Comparison of ENCODE assay signal across 1 cellular context in genomic region chr3:45055411-45056143, GRCh38.
TF ChIP-seq lines count a peak whose summit lies in the region.

No MANE protein-coding gene starts in this region.

TF ChIP-seq in K562, 482 proteins besides CTCF, POLR2A, EP300 and RAD21 (continued from another document and continues in another):
- TF ChIP-seq ZBTB5 (IDR thresholded peaks at IDR 0.05) (no peak), TCF3 (CRISPR knock-in tag; IDR thresholded peaks at IDR 0.05) (no peak), CREM (IDR thresholded peaks at IDR 0.05; ENCODE audit: low read depth) (peak; percentile 88), MXI1 (IDR thresholded peaks at IDR 0.05; ENCODE audit: low read depth, low read length) (no peak), DPF2 (IDR thresholded peaks at IDR 0.05) (peak; percentile 22; the same call in 1 of the 2 replicates), OTX1 (CRISPR knock-in tag; IDR thresholded peaks at IDR 0.05) (no peak), ARID1B (IDR thresholded peaks at IDR 0.05) (0 out of 2 replicates have a peak, but pooled peaks have one; percentile 3), ILF3 (IDR thresholded peaks at IDR 0.05; ENCODE audit: borderline replicate concordance) (no peak), ELF1 (tag; IDR thresholded peaks at IDR 0.05) (no peak), RBBP5 (IDR thresholded peaks at IDR 0.05; ENCODE audit: borderline replicate concordance, insufficient read depth, low read length, poor library complexity, severe bottlenecking) (no peak), GTF2E2 (tag; IDR thresholded peaks at IDR 0.05) (no peak), JUNB (CRISPR knock-in tag; conservative IDR thresholded peaks at IDR 0.05) (no peak), SMARCC2 (IDR thresholded peaks at IDR 0.05; ENCODE audit: low read depth) (no peak; the same call in 1 of the 2 replicates), XRCC4 (IDR thresholded peaks at IDR 0.05; ENCODE audit: extremely low read depth, insufficient read depth, insufficient read length) (no peak), NR2C2 (CRISPR knock-in tag; IDR thresholded peaks at IDR 0.05) (no peak), NR2C2 (tag; IDR thresholded peaks at IDR 0.05) (peak; percentile 42; the same call in 1 of the 2 replicates), FOXK1 (CRISPR knock-in tag; IDR thresholded peaks at IDR 0.05; ENCODE audit: borderline replicate concordance) (no peak), NFXL1 (CRISPR knock-in tag; IDR thresholded peaks at IDR 0.05) (no peak), KAT2B (IDR thresholded peaks at IDR 0.05; ENCODE audit: low read depth, low read length) (no peak), ZNF121 (CRISPR knock-in tag; conservative IDR thresholded peaks at IDR 0.05) (no peak), ZNF609 (CRISPR knock-in tag; IDR thresholded peaks at IDR 0.05; ENCODE audit: borderline replicate concordance) (no peak), MCM5 (IDR thresholded peaks at IDR 0.05; ENCODE audit: low read depth) (no peak), CSDE1 (IDR thresholded peaks at IDR 0.05) (no peak), ZEB2 (IDR thresholded peaks at IDR 0.05) (no peak), POLR2AphosphoS5 (IDR thresholded peaks at IDR 0.05; ENCODE audit: control insufficient read depth, insufficient read depth, low read depth, low read length) (no peak), ZNF76 (CRISPR knock-in tag; IDR thresholded peaks at IDR 0.05; ENCODE audit: borderline replicate concordance) (no peak), RFX5 (IDR thresholded peaks at IDR 0.05; ENCODE audit: low read depth, low read length) (no peak), ZNF239 (CRISPR knock-in tag; IDR thresholded peaks at IDR 0.05) (0 out of 2 replicates have a peak, but pooled peaks have one; percentile 8), ZNF551 (CRISPR knock-in tag; IDR thresholded peaks at IDR 0.05) (no peak), ZNF780A (CRISPR knock-in tag; IDR thresholded peaks at IDR 0.05) (no peak), RAD51 (IDR thresholded peaks at IDR 0.05; ENCODE audit: borderline replicate concordance, low read depth) (no peak), DACH1 (IDR thresholded peaks at IDR 0.05; ENCODE audit: partially characterized antibody) (no peak), NFATC3 (IDR thresholded peaks at IDR 0.05) (0 out of 2 replicates have a peak, but pooled peaks have one; percentile 12), ZNF23 (CRISPR knock-in tag; IDR thresholded peaks at IDR 0.05) (no peak), MAZ (CRISPR knock-in tag; conservative IDR thresholded peaks at IDR 0.05 in 1 of 2, IDR thresholded peaks at IDR 0.05 in 1 of 2) (peak in 1 of 2 experiments; percentile 28; a peak in 1 of 4 replicates), ZNF766 (CRISPR knock-in tag; conservative IDR thresholded peaks at IDR 0.05) (peak; percentile 20; the same call in 1 of the 2 replicates), SAFB (IDR thresholded peaks at IDR 0.05; ENCODE audit: borderline replicate concordance, low read depth, low read length) (no peak)
- TF ChIP-seq, protein P1, sequence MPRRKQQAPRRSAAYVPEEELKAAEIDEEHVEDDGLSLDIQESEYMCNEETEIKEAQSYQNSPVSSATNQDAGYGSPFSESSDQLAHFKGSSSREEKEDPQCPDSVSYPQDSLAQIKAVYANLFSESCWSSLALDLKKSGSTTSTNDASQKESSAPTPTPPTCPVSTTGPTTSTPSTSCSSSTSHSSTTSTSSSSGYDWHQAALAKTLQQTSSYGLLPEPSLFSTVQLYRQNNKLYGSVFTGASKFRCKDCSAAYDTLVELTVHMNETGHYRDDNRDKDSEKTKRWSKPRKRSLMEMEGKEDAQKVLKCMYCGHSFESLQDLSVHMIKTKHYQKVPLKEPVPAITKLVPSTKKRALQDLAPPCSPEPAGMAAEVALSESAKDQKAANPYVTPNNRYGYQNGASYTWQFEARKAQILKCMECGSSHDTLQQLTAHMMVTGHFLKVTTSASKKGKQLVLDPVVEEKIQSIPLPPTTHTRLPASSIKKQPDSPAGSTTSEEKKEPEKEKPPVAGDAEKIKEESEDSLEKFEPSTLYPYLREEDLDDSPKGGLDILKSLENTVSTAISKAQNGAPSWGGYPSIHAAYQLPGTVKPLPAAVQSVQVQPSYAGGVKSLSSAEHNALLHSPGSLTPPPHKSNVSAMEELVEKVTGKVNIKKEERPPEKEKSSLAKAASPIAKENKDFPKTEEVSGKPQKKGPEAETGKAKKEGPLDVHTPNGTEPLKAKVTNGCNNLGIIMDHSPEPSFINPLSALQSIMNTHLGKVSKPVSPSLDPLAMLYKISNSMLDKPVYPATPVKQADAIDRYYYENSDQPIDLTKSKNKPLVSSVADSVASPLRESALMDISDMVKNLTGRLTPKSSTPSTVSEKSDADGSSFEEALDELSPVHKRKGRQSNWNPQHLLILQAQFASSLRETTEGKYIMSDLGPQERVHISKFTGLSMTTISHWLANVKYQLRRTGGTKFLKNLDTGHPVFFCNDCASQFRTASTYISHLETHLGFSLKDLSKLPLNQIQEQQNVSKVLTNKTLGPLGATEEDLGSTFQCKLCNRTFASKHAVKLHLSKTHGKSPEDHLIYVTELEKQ (CRISPR knock-in tag; IDR thresholded peaks at IDR 0.05) = no peak
- TF ChIP-seq, protein P2, sequence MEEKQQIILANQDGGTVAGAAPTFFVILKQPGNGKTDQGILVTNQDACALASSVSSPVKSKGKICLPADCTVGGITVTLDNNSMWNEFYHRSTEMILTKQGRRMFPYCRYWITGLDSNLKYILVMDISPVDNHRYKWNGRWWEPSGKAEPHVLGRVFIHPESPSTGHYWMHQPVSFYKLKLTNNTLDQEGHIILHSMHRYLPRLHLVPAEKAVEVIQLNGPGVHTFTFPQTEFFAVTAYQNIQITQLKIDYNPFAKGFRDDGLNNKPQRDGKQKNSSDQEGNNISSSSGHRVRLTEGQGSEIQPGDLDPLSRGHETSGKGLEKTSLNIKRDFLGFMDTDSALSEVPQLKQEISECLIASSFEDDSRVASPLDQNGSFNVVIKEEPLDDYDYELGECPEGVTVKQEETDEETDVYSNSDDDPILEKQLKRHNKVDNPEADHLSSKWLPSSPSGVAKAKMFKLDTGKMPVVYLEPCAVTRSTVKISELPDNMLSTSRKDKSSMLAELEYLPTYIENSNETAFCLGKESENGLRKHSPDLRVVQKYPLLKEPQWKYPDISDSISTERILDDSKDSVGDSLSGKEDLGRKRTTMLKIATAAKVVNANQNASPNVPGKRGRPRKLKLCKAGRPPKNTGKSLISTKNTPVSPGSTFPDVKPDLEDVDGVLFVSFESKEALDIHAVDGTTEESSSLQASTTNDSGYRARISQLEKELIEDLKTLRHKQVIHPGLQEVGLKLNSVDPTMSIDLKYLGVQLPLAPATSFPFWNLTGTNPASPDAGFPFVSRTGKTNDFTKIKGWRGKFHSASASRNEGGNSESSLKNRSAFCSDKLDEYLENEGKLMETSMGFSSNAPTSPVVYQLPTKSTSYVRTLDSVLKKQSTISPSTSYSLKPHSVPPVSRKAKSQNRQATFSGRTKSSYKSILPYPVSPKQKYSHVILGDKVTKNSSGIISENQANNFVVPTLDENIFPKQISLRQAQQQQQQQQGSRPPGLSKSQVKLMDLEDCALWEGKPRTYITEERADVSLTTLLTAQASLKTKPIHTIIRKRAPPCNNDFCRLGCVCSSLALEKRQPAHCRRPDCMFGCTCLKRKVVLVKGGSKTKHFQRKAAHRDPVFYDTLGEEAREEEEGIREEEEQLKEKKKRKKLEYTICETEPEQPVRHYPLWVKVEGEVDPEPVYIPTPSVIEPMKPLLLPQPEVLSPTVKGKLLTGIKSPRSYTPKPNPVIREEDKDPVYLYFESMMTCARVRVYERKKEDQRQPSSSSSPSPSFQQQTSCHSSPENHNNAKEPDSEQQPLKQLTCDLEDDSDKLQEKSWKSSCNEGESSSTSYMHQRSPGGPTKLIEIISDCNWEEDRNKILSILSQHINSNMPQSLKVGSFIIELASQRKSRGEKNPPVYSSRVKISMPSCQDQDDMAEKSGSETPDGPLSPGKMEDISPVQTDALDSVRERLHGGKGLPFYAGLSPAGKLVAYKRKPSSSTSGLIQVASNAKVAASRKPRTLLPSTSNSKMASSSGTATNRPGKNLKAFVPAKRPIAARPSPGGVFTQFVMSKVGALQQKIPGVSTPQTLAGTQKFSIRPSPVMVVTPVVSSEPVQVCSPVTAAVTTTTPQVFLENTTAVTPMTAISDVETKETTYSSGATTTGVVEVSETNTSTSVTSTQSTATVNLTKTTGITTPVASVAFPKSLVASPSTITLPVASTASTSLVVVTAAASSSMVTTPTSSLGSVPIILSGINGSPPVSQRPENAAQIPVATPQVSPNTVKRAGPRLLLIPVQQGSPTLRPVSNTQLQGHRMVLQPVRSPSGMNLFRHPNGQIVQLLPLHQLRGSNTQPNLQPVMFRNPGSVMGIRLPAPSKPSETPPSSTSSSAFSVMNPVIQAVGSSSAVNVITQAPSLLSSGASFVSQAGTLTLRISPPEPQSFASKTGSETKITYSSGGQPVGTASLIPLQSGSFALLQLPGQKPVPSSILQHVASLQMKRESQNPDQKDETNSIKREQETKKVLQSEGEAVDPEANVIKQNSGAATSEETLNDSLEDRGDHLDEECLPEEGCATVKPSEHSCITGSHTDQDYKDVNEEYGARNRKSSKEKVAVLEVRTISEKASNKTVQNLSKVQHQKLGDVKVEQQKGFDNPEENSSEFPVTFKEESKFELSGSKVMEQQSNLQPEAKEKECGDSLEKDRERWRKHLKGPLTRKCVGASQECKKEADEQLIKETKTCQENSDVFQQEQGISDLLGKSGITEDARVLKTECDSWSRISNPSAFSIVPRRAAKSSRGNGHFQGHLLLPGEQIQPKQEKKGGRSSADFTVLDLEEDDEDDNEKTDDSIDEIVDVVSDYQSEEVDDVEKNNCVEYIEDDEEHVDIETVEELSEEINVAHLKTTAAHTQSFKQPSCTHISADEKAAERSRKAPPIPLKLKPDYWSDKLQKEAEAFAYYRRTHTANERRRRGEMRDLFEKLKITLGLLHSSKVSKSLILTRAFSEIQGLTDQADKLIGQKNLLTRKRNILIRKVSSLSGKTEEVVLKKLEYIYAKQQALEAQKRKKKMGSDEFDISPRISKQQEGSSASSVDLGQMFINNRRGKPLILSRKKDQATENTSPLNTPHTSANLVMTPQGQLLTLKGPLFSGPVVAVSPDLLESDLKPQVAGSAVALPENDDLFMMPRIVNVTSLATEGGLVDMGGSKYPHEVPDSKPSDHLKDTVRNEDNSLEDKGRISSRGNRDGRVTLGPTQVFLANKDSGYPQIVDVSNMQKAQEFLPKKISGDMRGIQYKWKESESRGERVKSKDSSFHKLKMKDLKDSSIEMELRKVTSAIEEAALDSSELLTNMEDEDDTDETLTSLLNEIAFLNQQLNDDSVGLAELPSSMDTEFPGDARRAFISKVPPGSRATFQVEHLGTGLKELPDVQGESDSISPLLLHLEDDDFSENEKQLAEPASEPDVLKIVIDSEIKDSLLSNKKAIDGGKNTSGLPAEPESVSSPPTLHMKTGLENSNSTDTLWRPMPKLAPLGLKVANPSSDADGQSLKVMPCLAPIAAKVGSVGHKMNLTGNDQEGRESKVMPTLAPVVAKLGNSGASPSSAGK (IDR thresholded peaks at IDR 0.05) = no peak
- TF ChIP-seq, protein P3, sequence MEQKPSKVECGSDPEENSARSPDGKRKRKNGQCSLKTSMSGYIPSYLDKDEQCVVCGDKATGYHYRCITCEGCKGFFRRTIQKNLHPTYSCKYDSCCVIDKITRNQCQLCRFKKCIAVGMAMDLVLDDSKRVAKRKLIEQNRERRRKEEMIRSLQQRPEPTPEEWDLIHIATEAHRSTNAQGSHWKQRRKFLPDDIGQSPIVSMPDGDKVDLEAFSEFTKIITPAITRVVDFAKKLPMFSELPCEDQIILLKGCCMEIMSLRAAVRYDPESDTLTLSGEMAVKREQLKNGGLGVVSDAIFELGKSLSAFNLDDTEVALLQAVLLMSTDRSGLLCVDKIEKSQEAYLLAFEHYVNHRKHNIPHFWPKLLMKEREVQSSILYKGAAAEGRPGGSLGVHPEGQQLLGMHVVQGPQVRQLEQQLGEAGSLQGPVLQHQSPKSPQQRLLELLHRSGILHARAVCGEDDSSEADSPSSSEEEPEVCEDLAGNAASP (IDR thresholded peaks at IDR 0.05) = no peak
